ENCODE assay signal across 13 cellular contexts in the genomic region with DNA sequence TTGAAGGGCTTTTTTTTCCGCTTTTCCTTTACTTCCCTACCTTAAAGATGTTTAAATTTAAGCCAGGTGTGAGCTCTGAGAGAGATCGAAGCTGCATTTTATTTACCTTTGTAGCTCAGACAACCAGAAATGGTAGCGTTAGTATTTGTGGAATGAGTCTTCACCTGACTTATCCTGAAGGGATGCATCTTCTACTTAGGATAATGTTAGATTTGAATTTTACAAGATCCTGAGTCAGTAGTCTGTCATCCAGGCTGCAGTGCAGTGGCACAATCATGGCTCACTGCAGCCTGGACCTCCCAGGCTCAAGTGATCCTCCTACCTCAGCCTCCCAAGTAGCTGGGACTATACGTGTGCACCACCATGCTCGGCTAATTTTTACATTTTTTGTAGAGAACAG. TPM values are rescaled to one million over a fixed set of nuclear protein-coding genes. Genes with fewer than 3 reads are reported as not detected.
DNase-seq lines count a peak whose midpoint lies in the region; ATAC-seq, FAIRE-seq and TF ChIP-seq lines count a peak whose summit lies in the region.
"Had no signal": no experiment of that assay in that cellular context is flagged by ENCODE, and none has a peak within 500 bp of the region (broad histone marks: within the 10 kb centered on the region; RNA-seq: fewer than 3 reads in every experiment).

No MANE protein-coding gene starts in this region.

- FAIRE-seq in GM12891 (lab: Jason Lieb, UNC) = peak; percentile 84

- peaks cover 66% of the 10 kb centered on the region for H3K4me1 Mint-ChIP-seq in activated CD8-positive, alpha-beta T cell treated with anti-CD3 and anti-CD28 coated beads for 36 hours (ENCODE audit: low read depth)
- H3K4me1 Mint-ChIP-seq in mesothelial cell of epicardium = peaks cover 31% of the 10 kb centered on the region

- H3K27me3 Mint-ChIP-seq in activated CD8-positive, alpha-beta T cell treated with anti-CD3 and anti-CD28 coated beads for 36 hours = no peaks in the 10 kb centered on the region
- H3K27me3 Mint-ChIP-seq in mesothelial cell of epicardium (ENCODE audit: low read depth) = no peaks in the 10 kb centered on the region

- H4K20me1 ChIP-seq in BLaER1 = no peaks in the 10 kb centered on the region

- CTCF ChIA-PET in activated CD8-positive, alpha-beta T cell treated with anti-CD3 and anti-CD28 coated beads for 36 hours (lab: Charles Lee) = interaction anchor here (0.9 to 2.8 kb wide), 2 partner anchors 30 to 55 kb away, joined by 3 to 13 read pairs; no protein-coding TSS in a partner anchor

- ATAC-seq in activated CD8-positive, alpha-beta T cell treated with anti-CD3 and anti-CD28 coated beads for 36 hours = no peak
- no peak for ATAC-seq in HG02852 (IDR thresholded peaks at IDR 0.05; ENCODE audit: unreplicated experiment)

- H3K27ac ChIP-seq in BLaER1 (peak overlapping the region; percentile 92), ascending aorta (no peak overlapping the region)

- H3K36me3 Mint-ChIP-seq in activated CD8-positive, alpha-beta T cell treated with anti-CD3 and anti-CD28 coated beads for 36 hours (ENCODE audit: low read depth) = peaks cover 2% of the 10 kb centered on the region
- H3K36me3 Mint-ChIP-seq in mesothelial cell of epicardium = no peaks in the 10 kb centered on the region

- H3K9ac ChIP-seq in BLaER1 = peak overlapping the region; percentile 59; the same call in 1 of the 2 replicates

- peak overlapping the region; percentile 21 for H3K4me3 Mint-ChIP-seq in activated CD8-positive, alpha-beta T cell treated with anti-CD3 and anti-CD28 coated beads for 36 hours
- H3K4me3 Mint-ChIP-seq in mesothelial cell of epicardium = no peak overlapping the region

- H3K27me3 ChIP-seq in BLaER1 (no peaks in the 10 kb centered on the region), ascending aorta (no peaks in the 10 kb centered on the region)

- no peak for TF ChIP-seq CTCF in activated CD8-positive, alpha-beta T cell treated with anti-CD3 and anti-CD28 coated beads for 36 hours (IDR thresholded peaks at IDR 0.05)
- no peak for TF ChIP-seq CTCF in mesothelial cell of epicardium (IDR thresholded peaks at IDR 0.05; ENCODE audit: unreplicated experiment)
- no peak for TF ChIP-seq CTCF in ascending aorta (IDR thresholded peaks at IDR 0.05)

- no peaks in the 10 kb centered on the region for H3K9me3 Mint-ChIP-seq in activated CD8-positive, alpha-beta T cell treated with anti-CD3 and anti-CD28 coated beads for 36 hours
- H3K9me3 Mint-ChIP-seq in mesothelial cell of epicardium = peaks cover 13% of the 10 kb centered on the region

- intact Hi-C loops in activated CD8-positive, alpha-beta T cell treated with anti-CD3 and anti-CD28 coated beads for 36 hours (cut with micrococcal nuclease) = no loop called here
- intact Hi-C loops in ascending aorta (cut with DNase I) = no loop called here

- peak overlapping the region; percentile 96 for H3K27ac Mint-ChIP-seq in activated CD8-positive, alpha-beta T cell treated with anti-CD3 and anti-CD28 coated beads for 36 hours
- H3K27ac Mint-ChIP-seq in mesothelial cell of epicardium = peak overlapping the region; percentile 37

- peak overlapping the region; percentile 30 for H3K4me3 ChIP-seq in BLaER1
- no peak overlapping the region for H3K4me3 ChIP-seq in ascending aorta

- DNase-seq in GM12891 (ENCODE audit: insufficient read length, low spot score) (no peak), mesothelial cell of epicardium (ENCODE audit: low spot score in 2 of 2, unreplicated experiment in 2 of 2) (no peak), ascending aorta (ENCODE audit: low spot score in 2 of 2) (no peak), DMS53 (lab: John Stamatoyannopoulos, UW) (no peak)
- no peak for DNase-seq in activated CD8-positive, alpha-beta T cell treated with anti-CD3 and anti-CD28 coated beads for 36 hours
- DNase-seq in stimulated activated CD4-positive, alpha-beta T cell treated with anti-CD3 and anti-CD28 coated beads, Interleukin-4, amount 100 ng/mL, for 1 hour = no peak
- DNase-seq: NCI-H226, SHP77 had no signal

- peaks cover 97% of the 10 kb centered on the region for H3K4me1 ChIP-seq in BLaER1
- peaks cover 0 to 11% of the 10 kb centered on the region in 2 donors for H3K4me1 ChIP-seq in ascending aorta

- H3K4me2 ChIP-seq in BLaER1 = peak overlapping the region; percentile 75

- H3K36me3 ChIP-seq in BLaER1 (no peaks in the 10 kb centered on the region), ascending aorta (no peaks in the 10 kb centered on the region)

- POLR2A ChIA-PET in activated CD8-positive, alpha-beta T cell treated with anti-CD3 and anti-CD28 coated beads for 36 hours (lab: Charles Lee) = interaction anchor here (1.1 to 9.5 kb wide), 6 partner anchors 16 to 93 kb away, joined by 3 to 127 read pairs (median 10); partner anchors contain the start of gene TMSB4X

- H3K9me3 ChIP-seq in BLaER1 (no peaks in the 10 kb centered on the region), ascending aorta (no peaks in the 10 kb centered on the region)

- TF ChIP-seq POLR2A in GM12891 (IDR thresholded peaks at IDR 0.05; ENCODE audit: low read depth, low read length) = no peak

TF ChIP-seq in GM12891, 5 proteins besides CTCF, POLR2A, EP300 and RAD21:
- TF ChIP-seq TAF1 (IDR thresholded peaks at IDR 0.05; ENCODE audit: low read depth, low read length) (no peak), PAX5 (IDR thresholded peaks at IDR 0.05; ENCODE audit: insufficient read depth, low read length, severe bottlenecking) (no peak), POU2F2 (IDR thresholded peaks at IDR 0.05; ENCODE audit: low read depth, low read length) (no peak), POLR2AphosphoS5 (IDR thresholded peaks at IDR 0.05; ENCODE audit: low read depth, low read length) (no peak), SPI1 (IDR thresholded peaks at IDR 0.05; ENCODE audit: low read depth, low read length) (no peak)

RNA-seq across cellular contexts. Expression of gene TMSB4X, which starts 26.2 kb away (rescaled TPM):
- 22,419 TPM for polyA plus RNA-seq in GM12891 (2012; ENCODE audit: low read depth, missing spikeins)
- 1,000 to 10,000 TPM; 5,169 to 5,393 TPM for total RNA-seq in activated CD8-positive, alpha-beta T cell treated with anti-CD3 and anti-CD28 coated beads for 36 hours
- 2,120 to 2,167 TPM (median 2,121 TPM) in 3 replicates for total RNA-seq in mesothelial cell of epicardium
- total RNA-seq in ascending aorta = 2,397 TPM

RNA-seq across cellular contexts. Expression of gene FAM9C, which starts 43.3 kb away (rescaled TPM):
- polyA plus RNA-seq in GM12891 (2012; ENCODE audit: low read depth, missing spikeins) = not detected
- not detected for total RNA-seq in activated CD8-positive, alpha-beta T cell treated with anti-CD3 and anti-CD28 coated beads for 36 hours
- total RNA-seq in mesothelial cell of epicardium = 0.34 to 0.44 TPM (median 0.38 TPM) in 3 replicates
- total RNA-seq in ascending aorta = not detected
- total RNA-seq: dermis microvascular lymphatic vessel endothelial cell, left cardiac atrium, osteocyte had no signal
